ENCODE assay signal across 4 cellular contexts in the genomic region with DNA sequence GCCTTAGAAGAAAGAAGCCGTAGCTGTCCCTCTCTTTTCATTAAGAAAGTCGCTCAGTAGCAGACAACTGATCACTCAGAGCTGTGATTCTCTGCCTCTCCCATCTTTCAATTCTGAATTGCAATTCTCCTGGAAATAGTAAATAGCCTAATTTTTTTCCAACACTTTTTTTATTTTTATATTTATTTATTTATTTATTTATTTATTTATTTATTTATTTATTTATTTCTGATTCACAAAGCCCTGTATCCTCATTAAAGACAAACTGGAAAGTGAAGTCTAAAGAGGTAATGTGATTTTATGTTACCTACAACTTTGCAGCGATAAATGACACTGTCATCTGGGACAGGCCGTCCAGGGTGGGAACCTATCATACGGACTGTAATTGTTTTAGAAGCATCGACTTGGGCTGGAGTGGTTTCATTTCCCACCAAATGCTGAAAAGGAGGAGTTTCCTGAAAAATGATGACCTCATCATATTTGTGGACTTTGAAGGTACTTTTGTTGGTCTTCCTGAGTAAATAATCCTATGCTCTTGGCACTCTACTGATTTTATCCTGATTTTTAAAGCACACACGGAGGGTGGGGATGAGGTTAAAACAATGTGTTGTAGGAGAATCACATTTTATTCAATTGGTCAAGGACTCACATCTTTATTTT. TPM values are rescaled to one million over a fixed set of nuclear protein-coding genes. Genes with fewer than 3 reads are reported as not detected.
"Had no signal": no experiment of that assay in that cellular context is flagged by ENCODE, and none has a peak within 500 bp of the region (broad histone marks: within the 10 kb centered on the region; RNA-seq: fewer than 3 reads in every experiment).

No MANE protein-coding gene starts in this region.

RNA-seq across cellular contexts. Expression of a gene that starts 41.2 kb away (rescaled TPM):
- total RNA-seq: M059J, PC-3, Right ventricle myocardium superior had no signal
- polyA plus RNA-seq: SK-N-SH had no signal
